ENCODE assay signal across 9 cellular contexts in the genomic region with DNA sequence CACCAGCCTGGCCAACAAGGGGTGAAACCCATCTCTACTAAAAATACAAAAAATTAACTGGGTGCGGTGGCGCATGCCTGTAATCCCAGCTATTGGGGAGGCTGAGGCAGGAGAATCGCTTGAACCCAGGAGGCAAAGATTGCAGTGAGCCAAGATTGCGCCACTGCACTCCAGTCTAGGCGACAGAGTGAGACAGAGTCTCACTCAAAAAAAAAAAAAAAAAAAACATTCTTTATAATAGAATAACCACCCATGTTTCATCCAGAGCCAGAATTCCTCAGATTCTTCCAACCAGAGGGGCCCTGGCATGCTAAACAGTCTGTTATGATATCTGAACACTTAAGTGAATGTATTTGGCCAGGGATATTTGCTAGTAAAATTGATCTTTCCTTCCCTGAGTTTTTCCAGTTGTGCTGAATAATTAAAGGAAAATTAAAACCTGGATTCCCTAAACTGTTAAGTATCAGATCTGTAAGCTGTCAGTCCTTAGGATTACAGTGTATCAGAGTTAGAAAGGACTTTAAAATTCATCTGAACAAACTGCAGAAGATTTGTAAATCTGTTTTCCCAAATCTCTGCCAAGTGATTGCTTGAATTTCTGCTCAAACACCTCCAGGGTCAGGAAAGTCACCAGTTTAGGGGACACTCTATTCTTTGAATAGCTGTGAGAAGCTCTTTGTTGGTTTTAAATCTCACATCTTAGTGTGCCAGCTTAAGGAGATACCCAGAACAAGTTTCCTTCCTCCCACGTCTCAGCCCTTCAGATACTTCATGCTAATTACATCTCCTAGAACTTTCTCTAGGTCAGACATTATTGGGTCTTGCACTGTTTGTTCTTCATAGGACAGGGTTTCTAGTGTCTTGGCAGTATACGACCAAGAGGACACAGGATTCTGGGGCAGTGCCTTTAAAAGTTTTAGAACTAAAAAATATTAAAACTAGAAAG.
DNase-seq lines count a peak whose midpoint lies in the region; ATAC-seq and TF ChIP-seq lines count a peak whose summit lies in the region.
"Had no signal": no experiment of that assay in that cellular context is flagged by ENCODE, and none has a peak within 500 bp of the region (broad histone marks: within the 10 kb centered on the region; RNA-seq: fewer than 3 reads in every experiment).

No MANE protein-coding gene starts in this region.

- no peak for TF ChIP-seq CTCF in natural killer cell (IDR thresholded peaks at IDR 0.05)

- H3K4me1 Mint-ChIP-seq in dendritic cell treated with granulocyte-macrophage colony-stimulating factor and Interleukin-4, amounts not matched to agents 40 ng/mL and 50 ng/mL, for 4 days (ENCODE audit: low read depth), result peaks cover 67% of the 10 kb centered on the region
- H3K4me1 Mint-ChIP-seq in natural killer cell, result peaks cover 60 to 70% of the 10 kb centered on the region in 2 donors
- peaks cover 27% of the 10 kb centered on the region for H3K4me1 Mint-ChIP-seq in stimulated activated memory B cell treated with anti-CD40 and anti-IgM and Interleukin-4, amounts not matched to agents 10 μg/mL and 1 μg/mL and 100 μg/mL, for 72 hours

- ATAC-seq in natural killer cell (no peak), GM21619 (IDR thresholded peaks at IDR 0.05; ENCODE audit: unreplicated experiment) (no peak), GM18873 (IDR thresholded peaks at IDR 0.05; ENCODE audit: low FRiP score, unreplicated experiment) (no peak), HG03460 (IDR thresholded peaks at IDR 0.05; ENCODE audit: unreplicated experiment) (no peak)
- ATAC-seq in stimulated activated memory B cell treated with anti-CD40 and anti-IgM and Interleukin-4, amounts not matched to agents 10 μg/mL and 1 μg/mL and 100 μg/mL, for 72 hours, result no peak
- ATAC-seq: activated naive CD8-positive, alpha-beta T cell treated with anti-CD3 and anti-CD28 coated beads, Interleukin-2, amount 50 U/mL, for 24 hours had no signal

- H3K36me3 Mint-ChIP-seq in dendritic cell treated with granulocyte-macrophage colony-stimulating factor and Interleukin-4, amounts not matched to agents 40 ng/mL and 50 ng/mL, for 4 days (ENCODE audit: low read depth), result peaks cover 23% of the 10 kb centered on the region
- H3K36me3 Mint-ChIP-seq in natural killer cell, result no peaks in the 10 kb centered on the region
- H3K36me3 Mint-ChIP-seq in stimulated activated memory B cell treated with anti-CD40 and anti-IgM and Interleukin-4, amounts not matched to agents 10 μg/mL and 1 μg/mL and 100 μg/mL, for 72 hours, result peaks cover 21% of the 10 kb centered on the region

- peak; percentile 40 for DNase-seq in AG20443 (ENCODE audit: low spot score)
- peak; percentile 10 for DNase-seq in NCI-H446 treated with DMSO at 0.1 percent for 48 hours (lab: John Stamatoyannopoulos, UW)
- no peak for DNase-seq in natural killer cell
- DNase-seq: activated naive CD8-positive, alpha-beta T cell treated with anti-CD3 and anti-CD28 coated beads, Interleukin-2, amount 50 U/mL, for 24 hours had no signal

- no peaks in the 10 kb centered on the region for H3K9me3 Mint-ChIP-seq in dendritic cell treated with granulocyte-macrophage colony-stimulating factor and Interleukin-4, amounts not matched to agents 40 ng/mL and 50 ng/mL, for 4 days
- no peaks in the 10 kb centered on the region for H3K9me3 Mint-ChIP-seq in natural killer cell
- no peaks in the 10 kb centered on the region for H3K9me3 Mint-ChIP-seq in stimulated activated memory B cell treated with anti-CD40 and anti-IgM and Interleukin-4, amounts not matched to agents 10 μg/mL and 1 μg/mL and 100 μg/mL, for 72 hours
- H3K9me3 Mint-ChIP-seq: activated naive CD8-positive, alpha-beta T cell treated with anti-CD3 and anti-CD28 coated beads, Interleukin-2, amount 50 U/mL, for 24 hours had no signal

- intact Hi-C loops in dendritic cell treated with granulocyte-macrophage colony-stimulating factor and Interleukin-4, amounts not matched to agents 40 ng/mL and 50 ng/mL, for 4 days (cut with micrococcal nuclease), result no loop called here
- intact Hi-C loops in natural killer cell (cut with micrococcal nuclease), result no loop called here

- no peak overlapping the region for H3K4me3 Mint-ChIP-seq in dendritic cell treated with granulocyte-macrophage colony-stimulating factor and Interleukin-4, amounts not matched to agents 40 ng/mL and 50 ng/mL, for 4 days
- peak overlapping the region; percentile 89 for H3K4me3 Mint-ChIP-seq in natural killer cell
- no peak overlapping the region for H3K4me3 Mint-ChIP-seq in stimulated activated memory B cell treated with anti-CD40 and anti-IgM and Interleukin-4, amounts not matched to agents 10 μg/mL and 1 μg/mL and 100 μg/mL, for 72 hours

- peak overlapping the region; percentile 78 for H3K27ac Mint-ChIP-seq in dendritic cell treated with granulocyte-macrophage colony-stimulating factor and Interleukin-4, amounts not matched to agents 40 ng/mL and 50 ng/mL, for 4 days
- peak overlapping the region; percentile 43 to 69 for H3K27ac Mint-ChIP-seq in natural killer cell
- H3K27ac Mint-ChIP-seq in stimulated activated memory B cell treated with anti-CD40 and anti-IgM and Interleukin-4, amounts not matched to agents 10 μg/mL and 1 μg/mL and 100 μg/mL, for 72 hours, result no peak overlapping the region
- H3K27ac Mint-ChIP-seq: activated naive CD8-positive, alpha-beta T cell treated with anti-CD3 and anti-CD28 coated beads, Interleukin-2, amount 50 U/mL, for 24 hours had no signal

- no peaks in the 10 kb centered on the region for H3K27me3 Mint-ChIP-seq in dendritic cell treated with granulocyte-macrophage colony-stimulating factor and Interleukin-4, amounts not matched to agents 40 ng/mL and 50 ng/mL, for 4 days
- H3K27me3 Mint-ChIP-seq in natural killer cell (ENCODE audit: low read depth in 2 of 2), result no peaks in the 10 kb centered on the region
- H3K27me3 Mint-ChIP-seq in stimulated activated memory B cell treated with anti-CD40 and anti-IgM and Interleukin-4, amounts not matched to agents 10 μg/mL and 1 μg/mL and 100 μg/mL, for 72 hours, result no peaks in the 10 kb centered on the region
- H3K27me3 Mint-ChIP-seq: activated naive CD8-positive, alpha-beta T cell treated with anti-CD3 and anti-CD28 coated beads, Interleukin-2, amount 50 U/mL, for 24 hours had no signal
